In the genomic region with DNA sequence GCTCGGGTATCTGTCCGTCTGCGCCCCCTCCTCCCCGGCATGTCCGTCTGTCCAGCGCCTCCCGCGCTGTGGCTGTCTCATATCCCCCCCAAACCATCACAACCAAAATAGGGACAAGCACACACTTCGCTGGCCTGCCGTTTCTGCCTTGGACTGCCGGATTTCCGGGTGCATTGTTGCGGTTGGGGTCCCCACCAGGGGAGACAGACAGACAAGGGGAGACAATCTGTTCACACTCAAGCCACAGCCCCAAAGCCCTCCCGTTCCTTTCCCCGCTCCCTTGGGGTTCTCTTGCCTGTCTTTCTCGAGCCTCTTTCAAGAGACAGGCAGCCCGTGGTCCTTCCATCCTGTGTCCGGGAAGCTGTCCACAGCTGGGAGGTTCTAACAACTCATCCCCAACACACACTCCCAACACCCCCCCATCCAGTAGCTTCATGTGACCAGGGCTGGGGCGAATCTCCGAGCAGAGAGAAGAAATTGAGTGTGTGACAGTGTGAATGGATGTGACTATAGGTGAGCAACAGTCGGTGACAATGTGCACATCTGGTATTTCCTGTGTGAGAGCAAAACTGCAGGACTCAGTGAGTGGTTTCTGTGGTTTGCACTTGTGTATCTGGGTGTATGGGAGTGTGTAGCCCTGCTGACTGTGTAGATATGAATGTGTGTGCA, we compare ENCODE assay signal across 8 cellular contexts. TPM values are rescaled to one million over a fixed set of nuclear protein-coding genes. Genes with fewer than 3 reads are reported as not detected.
DNase-seq lines count a peak whose midpoint lies in the region; ATAC-seq lines count a peak whose summit lies in the region.

No MANE protein-coding gene starts in this region.

- peaks cover 56 to 58% of the 10 kb centered on the region in 2 donors for H3K4me1 Mint-ChIP-seq in natural killer cell treated with Interleukin-12 subunit alpha and Interleukin-12 subunit beta and Interleukin-15 and Interleukin-18, amount 100 ng/mL, for 72 hours (ENCODE audit: low read depth in 2 of 2)

- H3K36me3 ChIP-seq in ES-I3 (ENCODE audit: insufficient read depth, low read length): no peaks in the 10 kb centered on the region
- no peaks in the 10 kb centered on the region for H3K36me3 ChIP-seq in esophagus (ENCODE audit: control insufficient read depth in 2 of 2, insufficient read depth in 2 of 2, low read length in 1 of 2)

- peak overlapping the region; percentile 60 to 64 for H3K4me3 ChIP-seq in esophagus (ENCODE audit: low read depth in 1 of 2, low read length in 2 of 2)

- H3K4me1 ChIP-seq in ES-I3 (ENCODE audit: insufficient read depth, low read length): peaks cover 5% of the 10 kb centered on the region; the same call in 1 of the 2 replicates
- H3K4me1 ChIP-seq in esophagus (ENCODE audit: control insufficient read depth in 2 of 2, insufficient read depth in 2 of 2, low read length in 1 of 2): peaks cover 2 to 13% of the 10 kb centered on the region in 2 donors

- peak overlapping the region; percentile 94 for H3K4me3 Mint-ChIP-seq in natural killer cell treated with Interleukin-12 subunit alpha and Interleukin-12 subunit beta and Interleukin-15 and Interleukin-18, amount 100 ng/mL, for 72 hours

- peak overlapping the region; percentile 97 to 98 for H3K27ac Mint-ChIP-seq in natural killer cell treated with Interleukin-12 subunit alpha and Interleukin-12 subunit beta and Interleukin-15 and Interleukin-18, amount 100 ng/mL, for 72 hours

- ATAC-seq in HG03097 (IDR thresholded peaks at IDR 0.05; ENCODE audit: low FRiP score, unreplicated experiment): peak; percentile 17
- peak; percentile 60 to 67 for ATAC-seq in natural killer cell treated with Interleukin-12 subunit alpha and Interleukin-12 subunit beta and Interleukin-15 and Interleukin-18, amount 100 ng/mL, for 72 hours

- no peaks in the 10 kb centered on the region for H3K9me3 Mint-ChIP-seq in natural killer cell treated with Interleukin-12 subunit alpha and Interleukin-12 subunit beta and Interleukin-15 and Interleukin-18, amount 100 ng/mL, for 72 hours

- H3K27ac ChIP-seq in esophagus (ENCODE audit: low read depth in 2 of 2, low read length in 1 of 2): peak overlapping the region; percentile 97 to 99

- no peaks in the 10 kb centered on the region for H3K36me3 Mint-ChIP-seq in natural killer cell treated with Interleukin-12 subunit alpha and Interleukin-12 subunit beta and Interleukin-15 and Interleukin-18, amount 100 ng/mL, for 72 hours

- H3K9ac ChIP-seq in ES-I3 (ENCODE audit: low read depth, low read length): peak overlapping the region; percentile 77

- no peaks in the 10 kb centered on the region for H3K27me3 ChIP-seq in esophagus (ENCODE audit: control insufficient read depth in 1 of 2, insufficient read depth in 2 of 2, low read length in 2 of 2)

- WGBS in esophagus, 2 donors: 3% methylated on average over 20 to 21 of the region's 21 CpGs

- peak; percentile 45 for DNase-seq in activated CD4-positive, alpha-beta T cell treated with anti-CD3 and anti-CD28 coated beads for 48 hours
- peak; percentile 72 for DNase-seq in natural killer cell treated with Interleukin-12 subunit alpha and Interleukin-12 subunit beta and Interleukin-15 and Interleukin-18, amount 100 ng/mL, for 72 hours (ENCODE audit: low spot score)
- DNase-seq in NCI-H526 treated with DMSO at 0.1 percent for 48 hours (lab: John Stamatoyannopoulos, UW) (no peak), cerebellum (ENCODE audit: low spot score) (no peak), ecto neural progenitor cell (ENCODE audit: low spot score) (no peak)

- H3K9me3 ChIP-seq in ES-I3 (ENCODE audit: control insufficient read depth, insufficient read depth, low read length) (no peaks in the 10 kb centered on the region), esophagus (ENCODE audit: control insufficient read depth in 2 of 2, insufficient read depth in 1 of 2, low read depth in 1 of 2, low read length in 1 of 2) (no peaks in the 10 kb centered on the region)

- no peaks in the 10 kb centered on the region for H3K27me3 Mint-ChIP-seq in natural killer cell treated with Interleukin-12 subunit alpha and Interleukin-12 subunit beta and Interleukin-15 and Interleukin-18, amount 100 ng/mL, for 72 hours

RNA-seq across cellular contexts. Expression of gene FOSB, which starts 16.5 kb away (rescaled TPM):
- polyA plus RNA-seq in esophagus: 10 to 100 TPM in 1 of 2 donors, 1 to 10 TPM in 1; 1.1 to 13.8 TPM
- total RNA-seq in natural killer cell treated with Interleukin-12 subunit alpha and Interleukin-12 subunit beta and Interleukin-15 and Interleukin-18, amount 100 ng/mL, for 72 hours: 10 to 100 TPM; 16.3 to 18.0 TPM
- total RNA-seq in cerebellum: 2.5 TPM

RNA-seq across cellular contexts. Expression of gene ERCC1, which starts 27.6 kb away (rescaled TPM):
- 10 to 100 TPM; 33.3 to 33.4 TPM for polyA plus RNA-seq in esophagus
- 10 to 100 TPM; 65.0 to 67.8 TPM for total RNA-seq in natural killer cell treated with Interleukin-12 subunit alpha and Interleukin-12 subunit beta and Interleukin-15 and Interleukin-18, amount 100 ng/mL, for 72 hours
- total RNA-seq in cerebellum: 36.9 TPM

RNA-seq across cellular contexts. Expression of gene POLR1G, which starts 44.9 kb away (rescaled TPM):
- 1 to 10 TPM; 6.3 to 6.8 TPM for polyA plus RNA-seq in esophagus
- total RNA-seq in natural killer cell treated with Interleukin-12 subunit alpha and Interleukin-12 subunit beta and Interleukin-15 and Interleukin-18, amount 100 ng/mL, for 72 hours: 10 to 100 TPM; 11.0 to 25.4 TPM
- 2.9 TPM for total RNA-seq in cerebellum

RNA-seq across cellular contexts. Expression of gene RTN2, which starts 45.5 kb away (rescaled TPM):
- polyA plus RNA-seq in esophagus: 1 to 10 TPM; 2.4 to 5.1 TPM
- total RNA-seq in natural killer cell treated with Interleukin-12 subunit alpha and Interleukin-12 subunit beta and Interleukin-15 and Interleukin-18, amount 100 ng/mL, for 72 hours: 1 to 10 TPM; 5.9 to 7.8 TPM
- 36.0 TPM for total RNA-seq in cerebellum

RNA-seq across cellular contexts. Expression of gene PPP1R13L, which starts 46.4 kb away (rescaled TPM):
- polyA plus RNA-seq in esophagus: 100 to 1,000 TPM; 163 to 233 TPM
- 10 to 100 TPM; 12.2 to 14.1 TPM for total RNA-seq in natural killer cell treated with Interleukin-12 subunit alpha and Interleukin-12 subunit beta and Interleukin-15 and Interleukin-18, amount 100 ng/mL, for 72 hours
- 1.4 TPM for total RNA-seq in cerebellum

Comparison
In these comparisons a context has a peak if more than half of its experiments do, and no peak if none do; other contexts are left out.
1. DNase-seq: peak in activated CD4-positive, alpha-beta T cell treated with anti-CD3 and anti-CD28 coated beads for 48 hours (single experiment) and natural killer cell treated with Interleukin-12 subunit alpha and Interleukin-12 subunit beta and Interleukin-15 and Interleukin-18, amount 100 ng/mL, for 72 hours (single experiment); none in NCI-H526 treated with DMSO at 0.1 percent for 48 hours (single experiment), cerebellum (single experiment) and ecto neural progenitor cell (single experiment).